1 cellular context compared by ENCODE assay signal in the genomic region with DNA sequence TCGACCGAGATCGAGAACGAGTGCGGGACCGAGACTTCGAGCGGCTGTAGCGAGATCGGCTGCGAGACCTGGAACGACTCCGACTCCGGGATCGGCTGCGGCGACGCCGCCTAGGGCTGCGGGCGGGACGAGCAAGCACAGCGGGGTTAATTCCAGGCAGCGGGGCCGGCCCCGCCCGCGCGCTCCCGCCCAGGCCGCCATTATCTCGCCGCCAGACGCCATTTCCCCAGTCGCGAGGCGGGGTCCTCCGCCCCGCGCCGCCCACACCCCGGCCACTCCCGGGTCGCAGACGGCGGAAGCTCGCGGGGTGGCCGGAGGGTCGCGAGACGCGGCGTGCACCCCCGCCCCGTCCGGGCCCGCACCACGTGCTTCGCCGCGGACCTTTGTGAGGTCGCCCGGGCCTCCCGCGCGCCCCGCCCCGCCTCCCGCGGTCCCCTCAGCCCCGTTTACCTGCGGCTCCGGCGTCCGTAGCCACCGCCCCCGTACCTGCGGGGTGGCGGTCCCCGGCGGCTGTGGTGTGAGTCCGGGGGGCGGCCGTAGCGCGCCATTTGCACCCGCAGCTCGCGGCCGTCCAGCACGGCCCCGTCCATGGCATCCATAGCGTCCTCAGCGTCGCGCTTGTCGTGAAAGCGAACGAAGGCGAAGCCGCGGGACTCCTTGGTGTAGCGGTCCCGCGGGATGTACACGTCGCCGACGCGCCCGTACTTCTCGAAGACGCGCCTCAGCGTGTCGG.
TF ChIP-seq lines count a peak whose summit lies in the region.

No MANE protein-coding gene starts in this region.

TF ChIP-seq in HEK293, 187 proteins besides CTCF, POLR2A, EP300 and RAD21 (continued from another document):
- TF ChIP-seq ZNF140 (tag by site-specific recombination; IDR thresholded peaks at IDR 0.05), result no peak
- TF ChIP-seq ZNF629 (tag by site-specific recombination; IDR thresholded peaks at IDR 0.05), result no peak
- 0 out of 2 replicates have a peak, but pooled peaks have one; percentile 25 for TF ChIP-seq IKZF3 (tag by site-specific recombination; IDR thresholded peaks at IDR 0.05)
- TF ChIP-seq OSR2 (tag by site-specific recombination; IDR thresholded peaks at IDR 0.05), result no peak
- TF ChIP-seq ZNF184 (tag by site-specific recombination; IDR thresholded peaks at IDR 0.05), result no peak
- no peak for TF ChIP-seq ZNF664 (tag by site-specific recombination; IDR thresholded peaks at IDR 0.05)
- TF ChIP-seq SCRT1 (tag by site-specific recombination; IDR thresholded peaks at IDR 0.05; ENCODE audit: borderline replicate concordance), result no peak
- TF ChIP-seq ZNF48 (tag by site-specific recombination; IDR thresholded peaks at IDR 0.05), result no peak
- TF ChIP-seq, protein P1, sequence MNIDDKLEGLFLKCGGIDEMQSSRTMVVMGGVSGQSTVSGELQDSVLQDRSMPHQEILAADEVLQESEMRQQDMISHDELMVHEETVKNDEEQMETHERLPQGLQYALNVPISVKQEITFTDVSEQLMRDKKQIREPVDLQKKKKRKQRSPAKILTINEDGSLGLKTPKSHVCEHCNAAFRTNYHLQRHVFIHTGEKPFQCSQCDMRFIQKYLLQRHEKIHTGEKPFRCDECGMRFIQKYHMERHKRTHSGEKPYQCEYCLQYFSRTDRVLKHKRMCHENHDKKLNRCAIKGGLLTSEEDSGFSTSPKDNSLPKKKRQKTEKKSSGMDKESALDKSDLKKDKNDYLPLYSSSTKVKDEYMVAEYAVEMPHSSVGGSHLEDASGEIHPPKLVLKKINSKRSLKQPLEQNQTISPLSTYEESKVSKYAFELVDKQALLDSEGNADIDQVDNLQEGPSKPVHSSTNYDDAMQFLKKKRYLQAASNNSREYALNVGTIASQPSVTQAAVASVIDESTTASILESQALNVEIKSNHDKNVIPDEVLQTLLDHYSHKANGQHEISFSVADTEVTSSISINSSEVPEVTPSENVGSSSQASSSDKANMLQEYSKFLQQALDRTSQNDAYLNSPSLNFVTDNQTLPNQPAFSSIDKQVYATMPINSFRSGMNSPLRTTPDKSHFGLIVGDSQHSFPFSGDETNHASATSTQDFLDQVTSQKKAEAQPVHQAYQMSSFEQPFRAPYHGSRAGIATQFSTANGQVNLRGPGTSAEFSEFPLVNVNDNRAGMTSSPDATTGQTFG (tag by site-specific recombination; IDR thresholded peaks at IDR 0.05; ENCODE audit: borderline replicate concordance), result no peak
- no peak for TF ChIP-seq ZNF701 (tag by site-specific recombination; IDR thresholded peaks at IDR 0.05)
- no peak for TF ChIP-seq GFI1B (tag by site-specific recombination; IDR thresholded peaks at IDR 0.05)
- TF ChIP-seq HIC1 (tag by site-specific recombination; IDR thresholded peaks at IDR 0.05), result no peak
- TF ChIP-seq ZSCAN30 (tag by site-specific recombination; IDR thresholded peaks at IDR 0.05), result peak; percentile 40; the same call in 1 of the 2 replicates
- TF ChIP-seq ZNF311 (tag by site-specific recombination; IDR thresholded peaks at IDR 0.05; ENCODE audit: borderline replicate concordance), result no peak
- peak; percentile 67; the same call in 1 of the 2 replicates for TF ChIP-seq MEIS1 (CRISPR knock-in tag; IDR thresholded peaks at IDR 0.05; ENCODE audit: borderline replicate concordance)
- TF ChIP-seq ZNF24 (tag by site-specific recombination; IDR thresholded peaks at IDR 0.05), result no peak
- no peak for TF ChIP-seq ZNF10 (tag by site-specific recombination; IDR thresholded peaks at IDR 0.05)
- TF ChIP-seq ZNF837 (tag by site-specific recombination; IDR thresholded peaks at IDR 0.05), result 0 out of 2 replicates have a peak, but pooled peaks have one; percentile 63
- no peak; the same call in 1 of the 2 replicates for TF ChIP-seq ZNF239 (tag by site-specific recombination; IDR thresholded peaks at IDR 0.05)
- TF ChIP-seq ZNF423 (tag by site-specific recombination; IDR thresholded peaks at IDR 0.05), result 0 out of 2 replicates have a peak, but pooled peaks have one; percentile 50
- no peak; the same call in 1 of the 2 replicates for TF ChIP-seq ZNF658 (tag by site-specific recombination; IDR thresholded peaks at IDR 0.05)
- peak; percentile 84 for TF ChIP-seq YY2 (tag by site-specific recombination; IDR thresholded peaks at IDR 0.05)
- TF ChIP-seq ZIC2 (tag by site-specific recombination; IDR thresholded peaks at IDR 0.05), result peak; percentile 41; the same call in 1 of the 2 replicates
- TF ChIP-seq GLI2 (tag by site-specific recombination; IDR thresholded peaks at IDR 0.05; ENCODE audit: borderline replicate concordance, low read depth), result no peak
- no peak for TF ChIP-seq ZBTB7A (tag by site-specific recombination; IDR thresholded peaks at IDR 0.05; ENCODE audit: low read depth)
- TF ChIP-seq ZEB2 (tag by site-specific recombination; IDR thresholded peaks at IDR 0.05), result no peak
- TF ChIP-seq KLF9 (tag by site-specific recombination; IDR thresholded peaks at IDR 0.05; ENCODE audit: low read depth), result peak; percentile 40; the same call in 1 of the 2 replicates
- TF ChIP-seq, protein P2, sequence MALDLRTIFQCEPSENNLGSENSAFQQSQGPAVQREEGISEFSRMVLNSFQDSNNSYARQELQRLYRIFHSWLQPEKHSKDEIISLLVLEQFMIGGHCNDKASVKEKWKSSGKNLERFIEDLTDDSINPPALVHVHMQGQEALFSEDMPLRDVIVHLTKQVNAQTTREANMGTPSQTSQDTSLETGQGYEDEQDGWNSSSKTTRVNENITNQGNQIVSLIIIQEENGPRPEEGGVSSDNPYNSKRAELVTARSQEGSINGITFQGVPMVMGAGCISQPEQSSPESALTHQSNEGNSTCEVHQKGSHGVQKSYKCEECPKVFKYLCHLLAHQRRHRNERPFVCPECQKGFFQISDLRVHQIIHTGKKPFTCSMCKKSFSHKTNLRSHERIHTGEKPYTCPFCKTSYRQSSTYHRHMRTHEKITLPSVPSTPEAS (tag by site-specific recombination; IDR thresholded peaks at IDR 0.05), result no peak
- TF ChIP-seq ZNF121 (tag by site-specific recombination; IDR thresholded peaks at IDR 0.05), result no peak
- TF ChIP-seq, protein P3, sequence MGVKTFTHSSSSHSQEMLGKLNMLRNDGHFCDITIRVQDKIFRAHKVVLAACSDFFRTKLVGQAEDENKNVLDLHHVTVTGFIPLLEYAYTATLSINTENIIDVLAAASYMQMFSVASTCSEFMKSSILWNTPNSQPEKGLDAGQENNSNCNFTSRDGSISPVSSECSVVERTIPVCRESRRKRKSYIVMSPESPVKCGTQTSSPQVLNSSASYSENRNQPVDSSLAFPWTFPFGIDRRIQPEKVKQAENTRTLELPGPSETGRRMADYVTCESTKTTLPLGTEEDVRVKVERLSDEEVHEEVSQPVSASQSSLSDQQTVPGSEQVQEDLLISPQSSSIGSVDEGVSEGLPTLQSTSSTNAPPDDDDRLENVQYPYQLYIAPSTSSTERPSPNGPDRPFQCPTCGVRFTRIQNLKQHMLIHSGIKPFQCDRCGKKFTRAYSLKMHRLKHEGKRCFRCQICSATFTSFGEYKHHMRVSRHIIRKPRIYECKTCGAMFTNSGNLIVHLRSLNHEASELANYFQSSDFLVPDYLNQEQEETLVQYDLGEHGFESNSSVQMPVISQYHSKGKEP (tag by site-specific recombination; IDR thresholded peaks at IDR 0.05), result 0 out of 2 replicates have a peak, but pooled peaks have one; percentile 44
- peak; percentile 33; the same call in 1 of the 2 replicates for TF ChIP-seq ZFP69B (tag by site-specific recombination; IDR thresholded peaks at IDR 0.05)
- no peak for TF ChIP-seq ZNF221 (tag by site-specific recombination; IDR thresholded peaks at IDR 0.05; ENCODE audit: borderline replicate concordance)
